Comparison of ENCODE assay signal across 18 cellular contexts in genomic region chr6:152002306-152002705, GRCh38.
A peak's percentile ranks its signal among the peaks of the same experiment; 100 is the strongest.
DNase-seq lines count a peak whose midpoint lies in the region; ATAC-seq and TF ChIP-seq lines count a peak whose summit lies in the region.
"Had no signal": no experiment of that assay in that cellular context is flagged by ENCODE, and none has a peak within 500 bp of the region (broad histone marks: within the 10 kb centered on the region; RNA-seq: fewer than 3 reads in every experiment).

No MANE protein-coding gene starts in this region.

- no peaks in the 10 kb centered on the region for H3K4me1 Mint-ChIP-seq in GM23338
- H3K4me1 Mint-ChIP-seq: CD14-positive monocyte; CD8-positive, alpha-beta memory T cell; H9 had no signal

- H3K27ac ChIP-seq in GM23338 (ENCODE audit: low read depth): no peak overlapping the region
- no peak overlapping the region for H3K27ac ChIP-seq in left lung
- H3K27ac ChIP-seq in vagina: peak overlapping the region; percentile 56
- H3K27ac ChIP-seq: 22Rv1; BLaER1 treated with 17β-estradiol and CSF1 and Interleukin-3, amounts not matched to agents 10 nM and 100 nM; GM23248 had no signal

- H3K4me3 ChIP-seq in GM23338: no peak overlapping the region
- no peak overlapping the region for H3K4me3 ChIP-seq in left lung
- H3K4me3 ChIP-seq in vagina: no peak overlapping the region
- H3K4me3 ChIP-seq: BLaER1 treated with 17β-estradiol and CSF1 and Interleukin-3, amounts not matched to agents 10 nM and 100 nM; GM23248 had no signal

- no peaks in the 10 kb centered on the region for H3K9me2 ChIP-seq in GM23338 (ENCODE audit: insufficient read depth)

- no peak overlapping the region for H3K4me2 ChIP-seq in GM23338
- H3K4me2 ChIP-seq: BLaER1 treated with 17β-estradiol and CSF1 and Interleukin-3, amounts not matched to agents 10 nM and 100 nM had no signal

- TF ChIP-seq POLR2A in vagina (IDR thresholded peaks at IDR 0.05) (no peak), GM18505 (IDR thresholded peaks at IDR 0.05; ENCODE audit: borderline replicate concordance, extremely low read depth, insufficient read depth, insufficient read length) (no peak)

- no peaks in the 10 kb centered on the region for H3K9me3 ChIP-seq in left lung
- no peaks in the 10 kb centered on the region for H3K9me3 ChIP-seq in vagina
- H3K9me3 ChIP-seq: BE2C; BLaER1 treated with 17β-estradiol and CSF1 and Interleukin-3, amounts not matched to agents 10 nM and 100 nM had no signal

- H3K9me3 Mint-ChIP-seq in GM23338: no peaks in the 10 kb centered on the region
- H3K9me3 Mint-ChIP-seq: CD4-positive, alpha-beta T cell; CD8-positive, alpha-beta memory T cell; H9 had no signal

- peak; percentile 31 for DNase-seq in DMS53 (lab: John Stamatoyannopoulos, UW)
- DNase-seq in DMS53 treated with DMSO at 0.1 percent for 48 hours (lab: John Stamatoyannopoulos, UW; ENCODE audit: unreplicated experiment): no peak
- no peak for DNase-seq in GM23338 (ENCODE audit: low spot score)
- DNase-seq in left lung: no peak
- no peak for DNase-seq in vagina (ENCODE audit: extremely low spot score in 2 of 2)
- no peak for DNase-seq in activated CD4-positive, alpha-beta T cell treated with anti-CD3 and anti-CD28 coated beads for 48 hours
- DNase-seq: BE2C; CD4-positive, alpha-beta T cell; CD8-positive, alpha-beta memory T cell; DMS 273 treated with DMSO at 0.1 percent for 48 hours; DND-41; GM23248; H9 had no signal

- TF ChIP-seq CTCF in GM23338 (conservative IDR thresholded peaks at IDR 0.05; ENCODE audit: low read depth in 2 of 2) (no peak), left lung (IDR thresholded peaks at IDR 0.05) (no peak), vagina (IDR thresholded peaks at IDR 0.05) (no peak)

- no peak overlapping the region for H3K4me3 Mint-ChIP-seq in GM23338
- H3K4me3 Mint-ChIP-seq: CD14-positive monocyte; CD4-positive, alpha-beta T cell; CD8-positive, alpha-beta memory T cell; H9 had no signal

- intact Hi-C loops in left lung (cut with DNase I) (no loop called here), vagina (cut with DNase I) (no loop called here)

- no peaks in the 10 kb centered on the region for H3F3A ChIP-seq in GM23338 (replicated peaks; ENCODE audit: low read depth)

- no peak for ATAC-seq in GM23338
- ATAC-seq in left lung: peak; percentile 47
- ATAC-seq in GM18505 (IDR thresholded peaks at IDR 0.05; ENCODE audit: unreplicated experiment): no peak
- ATAC-seq: HCT116 had no signal

- H3K36me3 ChIP-seq in GM23338 (ENCODE audit: insufficient read depth): no peaks in the 10 kb centered on the region
- H3K36me3 ChIP-seq in left lung: no peaks in the 10 kb centered on the region
- no peaks in the 10 kb centered on the region for H3K36me3 ChIP-seq in vagina
- H3K36me3 ChIP-seq: BE2C; BLaER1 treated with 17β-estradiol and CSF1 and Interleukin-3, amounts not matched to agents 10 nM and 100 nM had no signal

- H3K36me3 Mint-ChIP-seq in GM23338 (ENCODE audit: low read depth): no peaks in the 10 kb centered on the region
- H3K36me3 Mint-ChIP-seq: CD14-positive monocyte had no signal

- H3K27ac Mint-ChIP-seq in GM23338: no peak overlapping the region
- H3K27ac Mint-ChIP-seq: CD14-positive monocyte; CD4-positive, alpha-beta T cell; CD8-positive, alpha-beta memory T cell; H9 had no signal

- H3K79me2 ChIP-seq in GM23338 (replicated peaks; ENCODE audit: insufficient read depth): no peaks in the 10 kb centered on the region

- H3K27me3 ChIP-seq in GM23338 (ENCODE audit: insufficient read depth): no peaks in the 10 kb centered on the region
- H3K27me3 ChIP-seq in left lung: no peaks in the 10 kb centered on the region
- H3K27me3 ChIP-seq in vagina: no peaks in the 10 kb centered on the region
- H3K27me3 ChIP-seq: BE2C; BLaER1 treated with 17β-estradiol and CSF1 and Interleukin-3, amounts not matched to agents 10 nM and 100 nM had no signal

- no peaks in the 10 kb centered on the region for H3K4me1 ChIP-seq in GM23338 (ENCODE audit: insufficient read depth)
- H3K4me1 ChIP-seq in left lung: no peaks in the 10 kb centered on the region
- H3K4me1 ChIP-seq in vagina: peaks cover 40% of the 10 kb centered on the region
- H3K4me1 ChIP-seq: BE2C; BLaER1 treated with 17β-estradiol and CSF1 and Interleukin-3, amounts not matched to agents 10 nM and 100 nM had no signal

- no peaks in the 10 kb centered on the region for H3K27me3 Mint-ChIP-seq in GM23338 (ENCODE audit: insufficient read depth, low read depth, poor library complexity)
- H3K27me3 Mint-ChIP-seq: CD4-positive, alpha-beta T cell had no signal

- H4K20me1 ChIP-seq in GM23338 (replicated peaks; ENCODE audit: insufficient read depth): no peaks in the 10 kb centered on the region
- H4K20me1 ChIP-seq: BLaER1 treated with 17β-estradiol and CSF1 and Interleukin-3, amounts not matched to agents 10 nM and 100 nM had no signal

- peak overlapping the region; percentile 65; the same call in 1 of the 2 replicates for H2AFZ ChIP-seq in GM23338
- H2AFZ ChIP-seq: GM23248 had no signal

TF ChIP-seq in GM23338, 12 proteins besides CTCF, POLR2A, EP300 and RAD21 (continues in another document):
- TF ChIP-seq ZNF114 (CRISPR knock-in tag; IDR thresholded peaks at IDR 0.05): no peak
- no peak for TF ChIP-seq NANOG (IDR thresholded peaks at IDR 0.05; ENCODE audit: borderline replicate concordance)
- no peak for TF ChIP-seq ETS1 (IDR thresholded peaks at IDR 0.05)
- TF ChIP-seq, protein P1, sequence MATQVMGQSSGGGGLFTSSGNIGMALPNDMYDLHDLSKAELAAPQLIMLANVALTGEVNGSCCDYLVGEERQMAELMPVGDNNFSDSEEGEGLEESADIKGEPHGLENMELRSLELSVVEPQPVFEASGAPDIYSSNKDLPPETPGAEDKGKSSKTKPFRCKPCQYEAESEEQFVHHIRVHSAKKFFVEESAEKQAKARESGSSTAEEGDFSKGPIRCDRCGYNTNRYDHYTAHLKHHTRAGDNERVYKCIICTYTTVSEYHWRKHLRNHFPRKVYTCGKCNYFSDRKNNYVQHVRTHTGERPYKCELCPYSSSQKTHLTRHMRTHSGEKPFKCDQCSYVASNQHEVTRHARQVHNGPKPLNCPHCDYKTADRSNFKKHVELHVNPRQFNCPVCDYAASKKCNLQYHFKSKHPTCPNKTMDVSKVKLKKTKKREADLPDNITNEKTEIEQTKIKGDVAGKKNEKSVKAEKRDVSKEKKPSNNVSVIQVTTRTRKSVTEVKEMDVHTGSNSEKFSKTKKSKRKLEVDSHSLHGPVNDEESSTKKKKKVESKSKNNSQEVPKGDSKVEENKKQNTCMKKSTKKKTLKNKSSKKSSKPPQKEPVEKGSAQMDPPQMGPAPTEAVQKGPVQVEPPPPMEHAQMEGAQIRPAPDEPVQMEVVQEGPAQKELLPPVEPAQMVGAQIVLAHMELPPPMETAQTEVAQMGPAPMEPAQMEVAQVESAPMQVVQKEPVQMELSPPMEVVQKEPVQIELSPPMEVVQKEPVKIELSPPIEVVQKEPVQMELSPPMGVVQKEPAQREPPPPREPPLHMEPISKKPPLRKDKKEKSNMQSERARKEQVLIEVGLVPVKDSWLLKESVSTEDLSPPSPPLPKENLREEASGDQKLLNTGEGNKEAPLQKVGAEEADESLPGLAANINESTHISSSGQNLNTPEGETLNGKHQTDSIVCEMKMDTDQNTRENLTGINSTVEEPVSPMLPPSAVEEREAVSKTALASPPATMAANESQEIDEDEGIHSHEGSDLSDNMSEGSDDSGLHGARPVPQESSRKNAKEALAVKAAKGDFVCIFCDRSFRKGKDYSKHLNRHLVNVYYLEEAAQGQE (IDR thresholded peaks at IDR 0.05; ENCODE audit: unreplicated experiment): no peak
- no peak for TF ChIP-seq EZH2 (IDR thresholded peaks at IDR 0.05; ENCODE audit: low read depth, unreplicated experiment)
- TF ChIP-seq JUNB (IDR thresholded peaks at IDR 0.05; ENCODE audit: unreplicated experiment): no peak
- no peak for TF ChIP-seq POLR2AphosphoS5 (IDR thresholded peaks at IDR 0.05; ENCODE audit: low read depth)
- TF ChIP-seq ZNF331 (CRISPR knock-in tag; IDR thresholded peaks at IDR 0.05; ENCODE audit: low read depth): no peak
- TF ChIP-seq EZH2phosphoT487 (IDR thresholded peaks at IDR 0.05; ENCODE audit: unreplicated experiment): no peak
- TF ChIP-seq STAT1 (IDR thresholded peaks at IDR 0.05; ENCODE audit: unreplicated experiment): no peak
- TF ChIP-seq CREB1 (CRISPR knock-in tag; IDR thresholded peaks at IDR 0.05; ENCODE audit: low read depth): no peak
